39 cellular contexts compared by ENCODE assay signal in the genomic region with DNA sequence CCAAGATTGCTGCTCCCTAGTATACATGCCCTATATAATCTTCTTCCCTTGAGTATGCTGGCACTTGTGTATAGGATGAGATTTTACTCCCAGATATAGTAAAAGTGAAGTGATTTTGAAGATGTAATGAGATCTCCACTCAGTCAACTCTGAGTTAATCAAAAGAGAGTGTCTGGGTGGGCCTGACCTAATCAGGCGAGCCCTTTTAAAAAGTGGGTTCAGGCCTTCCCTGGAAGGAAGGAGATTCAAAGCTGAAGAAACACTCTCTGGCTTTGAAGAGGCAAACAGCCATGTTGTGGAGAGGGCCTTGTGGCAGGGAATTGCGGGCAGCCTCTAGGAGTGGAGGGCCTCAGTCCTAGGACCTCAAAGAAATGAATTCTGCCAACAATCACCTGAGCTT. TPM values are rescaled to one million over a fixed set of nuclear protein-coding genes. Genes with fewer than 3 reads are reported as not detected.
"Had no signal": no experiment of that assay in that cellular context is flagged by ENCODE, and none has a peak within 500 bp of the region (broad histone marks: within the 10 kb centered on the region; RNA-seq: fewer than 3 reads in every experiment).

No MANE protein-coding gene starts in this region.

- DNase-seq: activated B cell treated with CpG ODN at 0.5 μM for 24 hours; activated CD4-positive, alpha-beta memory T cell treated with anti-CD3 and anti-CD28 coated beads for 36 hours; activated CD4-positive, alpha-beta T cell treated with anti-CD3 and anti-CD28 coated beads for 4 hours; activated CD4-positive, alpha-beta T cell treated with anti-CD3 and anti-CD28 coated beads, Interleukin-2, amount 10 ng/mL, durations not matched to agents 24 days and 14 days; activated CD4-positive, alpha-beta T cell treated with anti-CD3 and anti-CD28 coated beads, Interleukin-2, amount 50 U/mL, for 1 hour; activated CD4-positive, alpha-beta T cell treated with anti-CD3 and anti-CD28 coated beads, Interleukin-2, amount 50 U/mL, for 4 hours; activated CD4-positive, CD25-positive, alpha-beta regulatory T cell treated with anti-CD3 and anti-CD28 coated beads, Interleukin-2, amount 50 U/mL, for 72 hours; activated CD8-positive, alpha-beta memory T cell treated with anti-CD3 and anti-CD28 coated beads, Interleukin-2, amount 50 U/mL, for 4 hours; activated CD8-positive, alpha-beta T cell treated with anti-CD3 and anti-CD28 coated beads for 36 hours; activated effector memory CD4-positive, alpha-beta T cell treated with anti-CD3 and anti-CD28 coated beads, Interleukin-2, amount 50 U/mL, for 16 hours; activated gamma-delta T cell treated with Interleukin-2 at 50 U/mL for 16 hours; activated naive CD4-positive, alpha-beta T cell; activated naive CD4-positive, alpha-beta T cell treated with anti-CD3 and anti-CD28 coated beads for 36 hours; activated naive CD4-positive, alpha-beta T cell treated with anti-CD3 and anti-CD28 coated beads, Interleukin-2, amount 50 U/mL, for 16 hours; activated naive CD8-positive, alpha-beta T cell treated with anti-CD3 and anti-CD28 coated beads for 36 hours; activated T-cell treated with anti-CD3 and anti-CD28 coated beads for 4 hours; activated T-cell treated with anti-CD3 and anti-CD28 coated beads, Interleukin-2, amount 50 U/mL, for 1 hour; activated T-cell treated with anti-CD3 and anti-CD28 coated beads, Interleukin-2, amount 50 U/mL, for 4 hours; activated T-cell treated with anti-CD3 and anti-CD28 coated beads, Interleukin-2, amount 50 U/mL, for 72 hours; adrenal gland; amniotic stem cell; aorta; body of pancreas; brain microvascular endothelial cell; central memory CD4-positive, alpha-beta T cell; T-helper 1 cell; T-helper 2 cell; T-helper 9 cell had no signal

- H3K4me1 ChIP-seq: adrenal gland, breast epithelium had no signal

- H3K27me3 ChIP-seq: adrenal gland, body of pancreas, brain microvascular endothelial cell, breast epithelium had no signal

- H3K9me3 Mint-ChIP-seq: activated B cell treated with CpG ODN at 0.5 μM for 24 hours; activated CD4-positive, alpha-beta memory T cell treated with anti-CD3 and anti-CD28 coated beads for 36 hours; activated CD4-positive, alpha-beta T cell treated with anti-CD3 and anti-CD28 coated beads, Interleukin-2, amount 10 ng/mL, durations not matched to agents 24 days and 14 days; activated CD8-positive, alpha-beta T cell treated with anti-CD3 and anti-CD28 coated beads for 36 hours; activated naive CD4-positive, alpha-beta T cell treated with anti-CD3 and anti-CD28 coated beads for 36 hours; activated naive CD4-positive, alpha-beta T cell treated with anti-CD3 and anti-CD28 coated beads, Interleukin-2, amount 50 U/mL, for 72 hours; activated naive CD8-positive, alpha-beta T cell treated with anti-CD3 and anti-CD28 coated beads for 36 hours; activated T-cell treated with anti-CD3 and anti-CD28 coated beads, Interleukin-2, amount 50 U/mL, for 4 hours; activated T-cell treated with anti-CD3 and anti-CD28 coated beads, Interleukin-2, amount 50 U/mL, for 72 hours; activated T-helper 1 cell treated with anti-CD3 and anti-CD28 coated beads, Interleukin-12 subunit alpha, Interleukin-12 subunit beta, Interleukin-2, Interleukin-4 antibody, amounts not matched to agents 30 ng/mL and 10 ng/mL and 1 ng/mL, durations not matched to agents 14 hours and 24 hours and 36 hours; activated T-helper 17 cell treated with anti-CD3 and anti-CD28 coated beads, Interleukin-2, amount 50 U/mL, for 72 hours; T-helper 1 cell treated with Interleukin-12 subunit alpha and Interleukin-12 subunit beta and Interleukin-4 antibody, amounts not matched to agents 30 μg/mL and 1 μg/mL, for 36 hours; T-helper 2 cell treated with Interferon-gamma antibody and Interleukin-4, amounts not matched to agents 5 μg/mL and 100 μg/mL, for 36 hours had no signal

- H3K27ac Mint-ChIP-seq: activated B cell treated with CpG ODN at 0.5 μM for 24 hours; activated CD4-positive, alpha-beta memory T cell treated with anti-CD3 and anti-CD28 coated beads for 36 hours; activated CD4-positive, alpha-beta T cell treated with anti-CD3 and anti-CD28 coated beads, Interleukin-2, amount 10 ng/mL, durations not matched to agents 24 days and 14 days; activated CD8-positive, alpha-beta T cell treated with anti-CD3 and anti-CD28 coated beads for 36 hours; activated naive CD4-positive, alpha-beta T cell treated with anti-CD3 and anti-CD28 coated beads for 36 hours; activated naive CD8-positive, alpha-beta T cell treated with anti-CD3 and anti-CD28 coated beads for 36 hours; activated T-cell treated with anti-CD3 and anti-CD28 coated beads, Interleukin-2, amount 50 U/mL, for 72 hours; activated T-helper 1 cell treated with anti-CD3 and anti-CD28 coated beads, Interleukin-12 subunit alpha, Interleukin-12 subunit beta, Interleukin-2, Interleukin-4 antibody, amounts not matched to agents 30 ng/mL and 10 ng/mL and 1 ng/mL, durations not matched to agents 14 hours and 24 hours and 36 hours; activated T-helper 17 cell treated with anti-CD3 and anti-CD28 coated beads, Interleukin-2, amount 50 U/mL, for 72 hours; T-helper 1 cell treated with Interleukin-12 subunit alpha and Interleukin-12 subunit beta and Interleukin-4 antibody, amounts not matched to agents 30 μg/mL and 1 μg/mL, for 36 hours; T-helper 2 cell treated with Interferon-gamma antibody and Interleukin-4, amounts not matched to agents 5 μg/mL and 100 μg/mL, for 36 hours had no signal

- H3K27me3 Mint-ChIP-seq: activated B cell treated with CpG ODN at 0.5 μM for 24 hours; activated CD4-positive, alpha-beta memory T cell treated with anti-CD3 and anti-CD28 coated beads for 36 hours; activated CD4-positive, alpha-beta T cell treated with anti-CD3 and anti-CD28 coated beads, Interleukin-2, amount 10 ng/mL, durations not matched to agents 24 days and 14 days; activated CD8-positive, alpha-beta T cell treated with anti-CD3 and anti-CD28 coated beads for 36 hours; activated naive CD8-positive, alpha-beta T cell treated with anti-CD3 and anti-CD28 coated beads for 36 hours; activated T-helper 17 cell treated with anti-CD3 and anti-CD28 coated beads, Interleukin-2, amount 50 U/mL, for 72 hours had no signal

- ATAC-seq: activated CD8-positive, alpha-beta T cell treated with anti-CD3 and anti-CD28 coated beads for 36 hours; activated naive CD4-positive, alpha-beta T cell treated with anti-CD3 and anti-CD28 coated beads, Interleukin-2, amount 50 U/mL, for 72 hours; activated T-cell treated with anti-CD3 and anti-CD28 coated beads, Interleukin-2, amount 50 U/mL, for 4 hours; activated T-cell treated with anti-CD3 and anti-CD28 coated beads, Interleukin-2, amount 50 U/mL, for 72 hours; activated T-helper 17 cell treated with anti-CD3 and anti-CD28 coated beads, Interleukin-2, amount 50 U/mL, for 72 hours; body of pancreas had no signal

- H3K4me3 ChIP-seq: adrenal gland, body of pancreas, breast epithelium had no signal

- H3K27ac ChIP-seq: adrenal gland, body of pancreas, brain microvascular endothelial cell, breast epithelium, VCaP had no signal

- H3K9me3 ChIP-seq: adrenal gland, body of pancreas, breast epithelium had no signal

- H3K36me3 Mint-ChIP-seq: activated CD4-positive, alpha-beta memory T cell treated with anti-CD3 and anti-CD28 coated beads for 36 hours had no signal

- FAIRE-seq: astrocyte, TTC549 had no signal

- H3K36me3 ChIP-seq: adrenal gland, brain microvascular endothelial cell, breast epithelium had no signal

- H3K4me3 Mint-ChIP-seq: activated B cell treated with CpG ODN at 0.5 μM for 24 hours; activated CD4-positive, alpha-beta memory T cell treated with anti-CD3 and anti-CD28 coated beads for 36 hours; activated CD4-positive, alpha-beta T cell treated with anti-CD3 and anti-CD28 coated beads, Interleukin-2, amount 10 ng/mL, durations not matched to agents 24 days and 14 days; activated CD8-positive, alpha-beta T cell treated with anti-CD3 and anti-CD28 coated beads for 36 hours; activated naive CD4-positive, alpha-beta T cell treated with anti-CD3 and anti-CD28 coated beads for 36 hours; activated naive CD8-positive, alpha-beta T cell treated with anti-CD3 and anti-CD28 coated beads for 36 hours; activated T-cell treated with anti-CD3 and anti-CD28 coated beads, Interleukin-2, amount 50 U/mL, for 4 hours; activated T-cell treated with anti-CD3 and anti-CD28 coated beads, Interleukin-2, amount 50 U/mL, for 72 hours; activated T-helper 1 cell treated with anti-CD3 and anti-CD28 coated beads, Interleukin-12 subunit alpha, Interleukin-12 subunit beta, Interleukin-2, Interleukin-4 antibody, amounts not matched to agents 30 ng/mL and 10 ng/mL and 1 ng/mL, durations not matched to agents 14 hours and 24 hours and 36 hours; activated T-helper 17 cell treated with anti-CD3 and anti-CD28 coated beads, Interleukin-2, amount 50 U/mL, for 72 hours; T-helper 1 cell treated with Interleukin-12 subunit alpha and Interleukin-12 subunit beta and Interleukin-4 antibody, amounts not matched to agents 30 μg/mL and 1 μg/mL, for 36 hours; T-helper 2 cell treated with Interferon-gamma antibody and Interleukin-4, amounts not matched to agents 5 μg/mL and 100 μg/mL, for 36 hours had no signal

RNA-seq across cellular contexts. Expression of a gene that starts 44.6 kb away (rescaled TPM):
- total RNA-seq: activated B cell treated with CpG ODN at 0.5 μM for 24 hours; activated CD4-positive, alpha-beta memory T cell treated with anti-CD3 and anti-CD28 coated beads for 36 hours; activated CD4-positive, alpha-beta T cell treated with anti-CD3 and anti-CD28 coated beads, Interleukin-2, amount 10 ng/mL, durations not matched to agents 24 days and 14 days; activated CD8-positive, alpha-beta memory T cell treated with anti-CD3 and anti-CD28 coated beads for 36 hours; activated CD8-positive, alpha-beta T cell treated with anti-CD3 and anti-CD28 coated beads for 36 hours; activated naive CD4-positive, alpha-beta T cell treated with anti-CD3 and anti-CD28 coated beads for 36 hours; activated naive CD4-positive, alpha-beta T cell treated with anti-CD3 and anti-CD28 coated beads, Interleukin-2, amount 50 U/mL, for 72 hours; activated naive CD8-positive, alpha-beta T cell treated with anti-CD3 and anti-CD28 coated beads for 36 hours; activated T-cell treated with anti-CD3 and anti-CD28 coated beads, Interleukin-2, amount 50 U/mL, for 4 hours; activated T-cell treated with anti-CD3 and anti-CD28 coated beads, Interleukin-2, amount 50 U/mL, for 72 hours; activated T-helper 1 cell treated with anti-CD3 and anti-CD28 coated beads, Interleukin-12 subunit alpha, Interleukin-12 subunit beta, Interleukin-2, Interleukin-4 antibody, amounts not matched to agents 30 ng/mL and 10 ng/mL and 1 ng/mL, durations not matched to agents 14 hours and 24 hours and 36 hours; activated T-helper 17 cell treated with anti-CD3 and anti-CD28 coated beads, Interleukin-2, amount 50 U/mL, for 72 hours; adrenal gland; cardiac septum had no signal
- polyA plus RNA-seq: aorta had no signal
